ENCODE assay signal across 9 cellular contexts in the genomic region with DNA sequence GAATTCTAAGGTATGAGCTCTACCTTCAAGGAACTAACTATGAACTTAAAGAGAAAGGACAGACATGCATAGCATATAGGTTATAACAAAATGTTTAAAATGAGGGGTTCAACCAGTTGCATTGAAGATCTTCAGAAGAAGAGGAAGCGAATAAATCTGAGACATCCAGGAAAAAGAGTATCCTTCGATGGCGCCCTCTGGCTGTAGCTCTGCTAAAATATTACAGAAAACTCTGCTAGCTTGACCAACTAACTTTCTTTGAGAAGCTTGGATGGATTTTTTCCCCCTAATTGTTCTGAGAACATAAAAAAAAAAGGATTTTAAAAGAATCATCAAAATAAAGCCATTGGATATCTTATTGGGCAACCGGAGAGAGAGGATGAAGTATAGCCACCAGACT.
DNase-seq lines count a peak whose midpoint lies in the region; ATAC-seq and TF ChIP-seq lines count a peak whose summit lies in the region.
"Had no signal": no experiment of that assay in that cellular context is flagged by ENCODE, and none has a peak within 500 bp of the region (broad histone marks: within the 10 kb centered on the region; RNA-seq: fewer than 3 reads in every experiment).

No MANE protein-coding gene starts in this region.

- no peak overlapping the region for H3K4me3 Mint-ChIP-seq in activated CD4-positive, alpha-beta memory T cell treated with anti-CD3 and anti-CD28 coated beads for 36 hours
- H3K4me3 Mint-ChIP-seq: CD8-positive, alpha-beta T cell had no signal

- POLR2A ChIA-PET in OCI-LY7 (lab: Charles Lee), result interaction anchor here (0.7 to 1.4 kb wide), 7 partner anchors 8 to 184 kb away, joined by 3 to 4 read pairs (median 3); no protein-coding TSS in a partner anchor
- POLR2A ChIA-PET in activated CD4-positive, alpha-beta memory T cell treated with anti-CD3 and anti-CD28 coated beads for 36 hours (lab: Charles Lee), result no interaction called here

- no peaks in the 10 kb centered on the region for H3K9me2 ChIP-seq in OCI-LY7 (ENCODE audit: insufficient read depth, low read length)

- no peaks in the 10 kb centered on the region for H3K9me3 ChIP-seq in OCI-LY7 (ENCODE audit: low read length)

- ATAC-seq in HG03159 (IDR thresholded peaks at IDR 0.05; ENCODE audit: unreplicated experiment), result no peak
- ATAC-seq: CD8-positive, alpha-beta T cell had no signal

- peak overlapping the region; percentile 41; the same call in 1 of the 2 replicates for H2AFZ ChIP-seq in OCI-LY7 (ENCODE audit: low read length)

- no peaks in the 10 kb centered on the region for H3K4me1 Mint-ChIP-seq in activated CD4-positive, alpha-beta memory T cell treated with anti-CD3 and anti-CD28 coated beads for 36 hours (ENCODE audit: low read depth)

- H3K4me2 ChIP-seq in OCI-LY7 (ENCODE audit: low read length), result no peak overlapping the region

- H3K9me3 Mint-ChIP-seq in activated CD4-positive, alpha-beta memory T cell treated with anti-CD3 and anti-CD28 coated beads for 36 hours, result peaks cover 10% of the 10 kb centered on the region

- no peak overlapping the region for H3K27ac Mint-ChIP-seq in activated CD4-positive, alpha-beta memory T cell treated with anti-CD3 and anti-CD28 coated beads for 36 hours
- H3K27ac Mint-ChIP-seq: CD8-positive, alpha-beta T cell had no signal

- H3K27ac ChIP-seq in OCI-LY7 (ENCODE audit: low read depth, low read length, poor library complexity, severe bottlenecking), result no peak overlapping the region

- no peaks in the 10 kb centered on the region for H3K4me1 ChIP-seq in OCI-LY7 (ENCODE audit: insufficient read depth, low read length, poor library complexity, severe bottlenecking)

- no peaks in the 10 kb centered on the region for H3K79me2 ChIP-seq in OCI-LY7 (ENCODE audit: insufficient read depth, low read depth, low read length)

- TF ChIP-seq CTCF in OCI-LY7 (conservative IDR thresholded peaks at IDR 0.05; ENCODE audit: low read length) (peak; percentile 95), fibroblast of the aortic adventitia (IDR thresholded peaks at IDR 0.05; ENCODE audit: insufficient read depth, low read length) (peak; percentile 32)

- CTCF ChIA-PET in OCI-LY7 (lab: Charles Lee; ENCODE audit: unreplicated experiment), result interaction anchor here (0.9 kb wide), 1 partner anchor 48 kb away, joined by 3 read pairs; no protein-coding TSS in a partner anchor
- CTCF ChIA-PET in activated CD4-positive, alpha-beta memory T cell treated with anti-CD3 and anti-CD28 coated beads for 36 hours (lab: Charles Lee), result interaction anchor here (1.3 kb wide), 1 partner anchor 12 kb away, joined by 3 read pairs; no protein-coding TSS in a partner anchor

- intact Hi-C loops in OCI-LY7 (cut with micrococcal nuclease; ENCODE audit: unreplicated experiment), result loop anchor here (1.0 to 10.0 kb wide), 2 partner anchors 376 to 694 kb away; no protein-coding TSS in a partner anchor
- intact Hi-C loops in activated CD4-positive, alpha-beta memory T cell treated with anti-CD3 and anti-CD28 coated beads for 36 hours (cut with micrococcal nuclease), result no loop called here

- DNase-seq in NCI-H2227 (lab: John Stamatoyannopoulos, UW; ENCODE audit: unreplicated experiment), result peak; percentile 14
- DNase-seq in NCI-H2227 treated with DMSO at 0.1 percent for 48 hours (lab: John Stamatoyannopoulos, UW), result no peak
- DNase-seq in OCI-LY7 (ENCODE audit: low spot score), result peak; percentile 60
- DNase-seq in fibroblast of the aortic adventitia (ENCODE audit: low read depth), result peak; percentile 26
- peak; percentile 21 for DNase-seq in stromal cell of bone marrow (ENCODE audit: low read depth)
- no peak for DNase-seq in activated CD4-positive, alpha-beta memory T cell treated with anti-CD3 and anti-CD28 coated beads for 36 hours
- no peak for DNase-seq in NCI-H187 treated with DMSO at 0.1 percent for 48 hours (lab: John Stamatoyannopoulos, UW)
- DNase-seq: CD8-positive, alpha-beta T cell had no signal

- no peaks in the 10 kb centered on the region for H3K36me3 ChIP-seq in OCI-LY7 (ENCODE audit: insufficient read depth, low read length)

- BruUV-seq in OCI-LY7 (replicated peaks; lab: Mats Ljungman, UMichigan), result no TSS peak

- H4K20me1 ChIP-seq in OCI-LY7 (ENCODE audit: insufficient read depth, low read length), result no peaks in the 10 kb centered on the region

- H3K36me3 Mint-ChIP-seq in activated CD4-positive, alpha-beta memory T cell treated with anti-CD3 and anti-CD28 coated beads for 36 hours, result no peaks in the 10 kb centered on the region
- H3K36me3 Mint-ChIP-seq: CD8-positive, alpha-beta T cell had no signal

- no peak overlapping the region for H3K4me3 ChIP-seq in OCI-LY7 (ENCODE audit: low read depth, low read length, poor library complexity, severe bottlenecking)
- no peak overlapping the region for H3K4me3 ChIP-seq in fibroblast of the aortic adventitia (ENCODE audit: low read depth, low read length)

- no peaks in the 10 kb centered on the region for H3K27me3 Mint-ChIP-seq in activated CD4-positive, alpha-beta memory T cell treated with anti-CD3 and anti-CD28 coated beads for 36 hours

Comparison
In these comparisons a context has a peak if more than half of its experiments do, and no peak if none do; other contexts are left out.
1. DNase-seq: peak in NCI-H2227 (single experiment), OCI-LY7 (single experiment), fibroblast of the aortic adventitia (single experiment) and stromal cell of bone marrow (single experiment); none in NCI-H2227 treated with DMSO at 0.1 percent for 48 hours (single experiment), activated CD4-positive, alpha-beta memory T cell treated with anti-CD3 and anti-CD28 coated beads for 36 hours (single experiment) and NCI-H187 treated with DMSO at 0.1 percent for 48 hours (single experiment).